ENCODE assay signal across 23 cellular contexts in genomic region chr9:81477669-81478068, GRCh38.
"Had no signal": no experiment of that assay in that cellular context is flagged by ENCODE, and none has a peak within 500 bp of the region (broad histone marks: within the 10 kb centered on the region; RNA-seq: fewer than 3 reads in every experiment).

No MANE protein-coding gene starts in this region.

- H3K27ac Mint-ChIP-seq: activated CD4-positive, alpha-beta memory T cell treated with anti-CD3 and anti-CD28 coated beads for 36 hours; activated naive CD4-positive, alpha-beta T cell treated with anti-CD3 and anti-CD28 coated beads for 36 hours; activated naive CD8-positive, alpha-beta T cell treated with anti-CD3 and anti-CD28 coated beads, Interleukin-2, amount 10 ng/mL, durations not matched to agents 7 days and 5 days; activated T-cell treated with anti-CD3 and anti-CD28 coated beads, Interleukin-2, amount 50 U/mL, for 72 hours; nephron progenitor cell; stimulated activated naive CD8-positive, alpha-beta T cell treated with anti-CD3 and anti-CD28 coated beads, Interleukin-15, Interleukin-2, amounts not matched to agents 100 ng/mL and 50 ng/mL, for 24 hours; T-helper 17 cell had no signal

- H3K4me3 Mint-ChIP-seq: activated CD4-positive, alpha-beta memory T cell treated with anti-CD3 and anti-CD28 coated beads for 36 hours; activated naive CD4-positive, alpha-beta T cell treated with anti-CD3 and anti-CD28 coated beads for 36 hours; activated naive CD8-positive, alpha-beta T cell treated with anti-CD3 and anti-CD28 coated beads, Interleukin-2, amount 10 ng/mL, durations not matched to agents 7 days and 5 days; activated T-cell treated with anti-CD3 and anti-CD28 coated beads, Interleukin-2, amount 50 U/mL, for 72 hours; nephron progenitor cell; stimulated activated naive CD8-positive, alpha-beta T cell treated with anti-CD3 and anti-CD28 coated beads, Interleukin-15, Interleukin-2, amounts not matched to agents 100 ng/mL and 50 ng/mL, for 24 hours; T-helper 17 cell had no signal

- H3K36me3 Mint-ChIP-seq: activated CD4-positive, alpha-beta memory T cell treated with anti-CD3 and anti-CD28 coated beads for 36 hours; activated naive CD8-positive, alpha-beta T cell treated with anti-CD3 and anti-CD28 coated beads, Interleukin-2, amount 10 ng/mL, durations not matched to agents 7 days and 5 days had no signal

- H3K4me1 ChIP-seq: left ventricle myocardium inferior, pancreas, tibial artery had no signal

- DNase-seq: activated CD4-positive, alpha-beta memory T cell treated with anti-CD3 and anti-CD28 coated beads for 36 hours; activated CD4-positive, alpha-beta T cell treated with anti-CD3 and anti-CD28 coated beads for 4 hours; activated CD4-positive, CD25-positive, alpha-beta regulatory T cell; activated effector memory CD4-positive, alpha-beta T cell treated with Interleukin-2 at 50 U/mL for 16 hours; activated naive CD4-positive, alpha-beta T cell treated with anti-CD3 and anti-CD28 coated beads for 36 hours; activated naive CD8-positive, alpha-beta T cell treated with anti-CD3 and anti-CD28 coated beads, Interleukin-2, amount 10 ng/mL, durations not matched to agents 7 days and 5 days; activated T-cell treated with anti-CD3 and anti-CD28 coated beads, Interleukin-2, amount 50 U/mL, for 72 hours; cerebellar nuclear complex; cortex of kidney; head of caudate nucleus; hypothalamus; left ventricle myocardium inferior; midbrain; nephron progenitor cell; pancreas; right cardiac atrium; stimulated activated CD4-positive, alpha-beta T cell treated with anti-CD3 and anti-CD28 coated beads, Interleukin-12 subunit alpha, Interleukin-12 subunit beta, amount 100 ng/mL, for 4 hours; substantia nigra; T-helper 17 cell; tibial artery had no signal

- H3K27ac ChIP-seq: epithelial cell of prostate, gastroesophageal sphincter, left ventricle myocardium inferior, pancreas, tibial artery had no signal

- H3K36me3 ChIP-seq: gastroesophageal sphincter, left ventricle myocardium inferior, pancreas, tibial artery had no signal

- H3K4me1 Mint-ChIP-seq: activated naive CD8-positive, alpha-beta T cell treated with anti-CD3 and anti-CD28 coated beads, Interleukin-2, amount 10 ng/mL, durations not matched to agents 7 days and 5 days; T-helper 17 cell had no signal

- H3K4me3 ChIP-seq: gastroesophageal sphincter, left ventricle myocardium inferior, pancreas, tibial artery had no signal

- H3K9me3 ChIP-seq: pancreas had no signal

- H3K9me3 Mint-ChIP-seq: stimulated activated naive CD8-positive, alpha-beta T cell treated with anti-CD3 and anti-CD28 coated beads, Interleukin-15, Interleukin-2, amounts not matched to agents 100 ng/mL and 50 ng/mL, for 24 hours had no signal

- H3K27me3 ChIP-seq: gastroesophageal sphincter, pancreas, tibial artery had no signal

- H3K27me3 Mint-ChIP-seq: activated CD4-positive, alpha-beta memory T cell treated with anti-CD3 and anti-CD28 coated beads for 36 hours; activated naive CD8-positive, alpha-beta T cell treated with anti-CD3 and anti-CD28 coated beads, Interleukin-2, amount 10 ng/mL, durations not matched to agents 7 days and 5 days; stimulated activated naive CD8-positive, alpha-beta T cell treated with anti-CD3 and anti-CD28 coated beads, Interleukin-15, Interleukin-2, amounts not matched to agents 100 ng/mL and 50 ng/mL, for 24 hours; T-helper 17 cell had no signal
